Comparison of ENCODE assay signal across 8 cellular contexts in the genomic region with DNA sequence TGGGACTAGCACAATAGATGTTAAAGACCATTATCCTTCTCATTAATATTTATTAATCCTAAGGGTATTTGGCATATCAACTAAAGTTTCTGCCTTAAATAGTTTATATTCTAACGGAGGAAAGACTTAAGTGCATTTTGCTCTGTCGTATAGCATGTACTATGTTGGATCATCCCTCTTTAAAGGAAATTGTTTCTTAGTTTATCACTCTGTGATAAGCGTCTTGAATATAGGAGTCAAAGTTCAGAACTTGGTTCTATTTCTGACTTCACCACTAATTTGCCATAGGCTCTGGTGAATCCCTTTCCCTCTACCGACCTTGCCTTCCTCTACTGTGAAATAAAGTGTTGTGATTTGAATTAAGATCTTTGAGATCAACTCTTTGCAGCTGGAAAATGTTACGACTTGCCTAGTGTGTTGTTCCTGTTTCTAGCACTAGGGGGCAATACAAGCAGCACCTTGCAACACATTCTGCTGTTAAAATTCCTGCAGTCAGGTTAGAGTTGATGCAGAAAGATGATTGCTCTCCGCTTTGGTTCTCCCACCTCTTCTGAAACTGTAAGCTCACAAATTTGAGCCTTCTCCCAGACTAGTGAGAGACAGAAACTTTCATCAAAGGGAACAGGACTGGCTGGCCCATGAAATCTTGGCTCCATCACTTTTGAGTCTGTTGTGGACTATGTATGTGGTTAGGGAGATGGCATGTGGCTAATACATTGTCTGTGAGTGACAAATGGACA. TPM values are rescaled to one million over a fixed set of nuclear protein-coding genes. Genes with fewer than 3 reads are reported as not detected.
DNase-seq lines count a peak whose midpoint lies in the region; ATAC-seq and TF ChIP-seq lines count a peak whose summit lies in the region.

No MANE protein-coding gene starts in this region.

- no peaks in the 10 kb centered on the region for H3K9me2 ChIP-seq in DOHH2 (replicated peaks; ENCODE audit: control insufficient read depth, low read length)

- ATAC-seq in HG02884 (IDR thresholded peaks at IDR 0.05; ENCODE audit: unreplicated experiment): no peak
- no peak for ATAC-seq in GM21786 (IDR thresholded peaks at IDR 0.05; ENCODE audit: unreplicated experiment)

- no peak overlapping the region for H3K27ac ChIP-seq in DOHH2 (ENCODE audit: low read depth, low read length)
- H3K27ac ChIP-seq in ascending aorta: no peak overlapping the region
- no peak overlapping the region for H3K27ac ChIP-seq in right atrium auricular region

- no peaks in the 10 kb centered on the region for H3K36me3 ChIP-seq in DOHH2 (ENCODE audit: control insufficient read depth, low read length)
- no peaks in the 10 kb centered on the region for H3K36me3 ChIP-seq in ascending aorta
- H3K36me3 ChIP-seq in right atrium auricular region: no peaks in the 10 kb centered on the region

- peak; percentile 90 for DNase-seq in HuH-7 (ENCODE audit: low spot score)
- peak; percentile 55 for DNase-seq in RPMI7951 (ENCODE audit: low read depth)
- DNase-seq in ascending aorta (ENCODE audit: low spot score in 2 of 2): peak in 1 of 2 donors; percentile 73
- peak; percentile 60 for DNase-seq in right atrium auricular region (ENCODE audit: low spot score)
- peak; percentile 41 for DNase-seq in retinal pigment epithelial cell (ENCODE audit: low read depth)

- intact Hi-C loops in ascending aorta (cut with DNase I): loop anchor here (1.0 to 5.0 kb wide), 4 partner anchors 82 to 297 kb away; no protein-coding TSS in a partner anchor

- H3F3A ChIP-seq in DOHH2 (ENCODE audit: control insufficient read depth, insufficient read depth): no peaks in the 10 kb centered on the region

- H3K79me2 ChIP-seq in DOHH2 (ENCODE audit: control insufficient read depth, low read length): no peaks in the 10 kb centered on the region

- H3K9me3 ChIP-seq in DOHH2 (ENCODE audit: control insufficient read depth, insufficient read depth, low read length) (no peaks in the 10 kb centered on the region), ascending aorta (no peaks in the 10 kb centered on the region), right atrium auricular region (no peaks in the 10 kb centered on the region)

- H4K20me1 ChIP-seq in DOHH2 (ENCODE audit: control insufficient read depth, insufficient read depth, low read depth, low read length): no peaks in the 10 kb centered on the region; the same call in 1 of the 2 replicates

- TF ChIP-seq CTCF in DOHH2 (IDR thresholded peaks at IDR 0.05; ENCODE audit: low read depth, low read length, poor library complexity, severe bottlenecking) (peak; percentile 88), ascending aorta (IDR thresholded peaks at IDR 0.05) (peak; percentile 89 to 94 (median 92)), right atrium auricular region (IDR thresholded peaks at IDR 0.05) (peak; percentile 83 to 95), retinal pigment epithelial cell (conservative IDR thresholded peaks at IDR 0.05; ENCODE audit: low read depth, low read length) (peak; percentile 92)

- H3K4me3 ChIP-seq in DOHH2 (ENCODE audit: low read length) (no peak overlapping the region), ascending aorta (no peak overlapping the region), right atrium auricular region (no peak overlapping the region), retinal pigment epithelial cell (ENCODE audit: low read length) (no peak overlapping the region)

- 0 out of 2 replicates have a peak, but pooled peaks cover 3% of the 10 kb centered on the region for H3K27me3 ChIP-seq in DOHH2 (ENCODE audit: control insufficient read depth, low read length)
- H3K27me3 ChIP-seq in ascending aorta: no peaks in the 10 kb centered on the region
- no peaks in the 10 kb centered on the region for H3K27me3 ChIP-seq in right atrium auricular region

- no peaks in the 10 kb centered on the region for H3K4me1 ChIP-seq in DOHH2 (ENCODE audit: control insufficient read depth, low read length)
- no peaks in the 10 kb centered on the region for H3K4me1 ChIP-seq in ascending aorta
- peaks cover 0 to 5% of the 10 kb centered on the region in 2 donors for H3K4me1 ChIP-seq in right atrium auricular region

- no peak overlapping the region for H3K4me2 ChIP-seq in DOHH2 (ENCODE audit: low read length)

RNA-seq across cellular contexts. Expression of a gene that starts 27.8 kb away (rescaled TPM):
- total RNA-seq in RPMI7951 (2014; rRNA removed; shearing (Covaris generic)): 2.3 and 2.7 TPM in 2 replicates
- total RNA-seq in ascending aorta: 49.1 TPM
- total RNA-seq in right atrium auricular region: 10 to 100 TPM in 1 of 2 donors, 1 to 10 TPM in 1; 7.9 to 11.5 TPM

RNA-seq across cellular contexts. Expression of a gene that starts 55.2 kb away (rescaled TPM):
- 141 and 156 TPM in 2 replicates for total RNA-seq in RPMI7951 (2014; rRNA removed; shearing (Covaris generic))
- total RNA-seq in ascending aorta (158 TPM), right atrium auricular region (100 to 1,000 TPM; 104 to 160 TPM)
